1 cellular context compared by ENCODE assay signal in the genomic region with DNA sequence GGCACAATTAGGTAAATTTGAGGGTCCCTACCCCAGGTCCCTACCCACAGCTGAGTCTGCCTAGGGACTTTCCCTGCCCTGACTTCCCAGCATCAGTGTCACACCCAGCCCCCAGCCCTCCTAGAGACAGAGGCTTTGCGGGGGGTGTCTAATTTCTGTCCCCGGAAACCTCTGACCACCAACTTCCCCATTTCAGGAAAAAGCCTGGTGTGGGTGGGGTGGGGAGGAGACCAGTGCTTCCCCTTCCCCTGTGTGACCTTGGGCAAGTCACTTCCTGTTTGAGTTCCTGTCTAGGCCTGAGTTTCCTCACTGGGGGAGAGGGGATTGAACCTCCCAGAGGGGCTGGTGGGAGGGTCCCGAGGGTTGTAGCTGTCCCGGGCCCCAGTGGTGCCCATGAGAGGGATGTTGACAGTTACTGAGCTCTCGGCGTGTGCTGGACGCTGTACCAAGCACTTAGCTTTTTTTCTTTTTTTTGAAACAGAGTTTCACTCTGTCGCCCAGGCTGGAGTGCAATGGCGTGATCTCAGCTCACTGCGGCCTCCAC.
TF ChIP-seq lines count a peak whose summit lies in the region.

No MANE protein-coding gene starts in this region.

TF ChIP-seq in K562, 482 proteins besides CTCF, POLR2A, EP300 and RAD21 (continues in another document):
- TF ChIP-seq CREM (IDR thresholded peaks at IDR 0.05; ENCODE audit: low read depth) (peak; percentile 50), NFYB (IDR thresholded peaks at IDR 0.05; ENCODE audit: extremely low read depth, insufficient read length) (no peak), NR1H2 (CRISPR knock-in tag; IDR thresholded peaks at IDR 0.05) (no peak), ZBTB7A (IDR thresholded peaks at IDR 0.05; ENCODE audit: borderline replicate concordance, control insufficient read depth, low read depth, low read length) (peak; percentile 90), NEUROD1 (IDR thresholded peaks at IDR 0.05; ENCODE audit: borderline replicate concordance, low read depth, low read length, partially characterized antibody) (no peak), ZNF395 (CRISPR knock-in tag; IDR thresholded peaks at IDR 0.05) (0 out of 2 replicates have a peak, but pooled peaks have one; percentile 16), CBX8 (IDR thresholded peaks at IDR 0.05; ENCODE audit: borderline replicate concordance, extremely low read depth, low read depth, low read length, poor library complexity, severe bottlenecking) (no peak), NFATC3 (IDR thresholded peaks at IDR 0.05) (no peak), NR2C2 (CRISPR knock-in tag; IDR thresholded peaks at IDR 0.05) (no peak), NR2C2 (tag; IDR thresholded peaks at IDR 0.05) (peak; percentile 56), PCBP2 (IDR thresholded peaks at IDR 0.05; ENCODE audit: low read depth, low read length, poor library complexity, severe bottlenecking) (no peak), HDGF (IDR thresholded peaks at IDR 0.05) (no peak), NFIX (CRISPR knock-in tag; IDR thresholded peaks at IDR 0.05; ENCODE audit: low read depth) (no peak), NFIC (IDR thresholded peaks at IDR 0.05) (no peak), PURB (CRISPR knock-in tag; IDR thresholded peaks at IDR 0.05; ENCODE audit: low read depth) (no peak), HMG20A (CRISPR knock-in tag; conservative IDR thresholded peaks at IDR 0.05) (no peak), TAF1 (IDR thresholded peaks at IDR 0.05; ENCODE audit: control insufficient read depth, extremely low read depth, insufficient read depth, low read length, severe bottlenecking) (no peak), ATF7 (IDR thresholded peaks at IDR 0.05) (peak; percentile 53; the same call in 1 of the 2 replicates), EP400 (IDR thresholded peaks at IDR 0.05) (no peak; the same call in 1 of the 2 replicates), ZNF316 (IDR thresholded peaks at IDR 0.05) (peak; percentile 6; the same call in 1 of the 2 replicates), SRF (CRISPR knock-in tag; IDR thresholded peaks at IDR 0.05) (peak in 1 of 2 experiments; percentile 68; a peak in 1 of 4 replicates), FOXP1 (CRISPR knock-in tag; IDR thresholded peaks at IDR 0.05) (no peak), MAFF (IDR thresholded peaks at IDR 0.05; ENCODE audit: low read length) (no peak), SREBF2 (CRISPR knock-in tag; IDR thresholded peaks at IDR 0.05) (no peak), ARNT (IDR thresholded peaks at IDR 0.05) (no peak), DDX20 (tag; IDR thresholded peaks at IDR 0.05; ENCODE audit: low read depth) (no peak), ZSCAN32 (CRISPR knock-in tag; IDR thresholded peaks at IDR 0.05) (0 out of 2 replicates have a peak, but pooled peaks have one; percentile 15), CBX2 (IDR thresholded peaks at IDR 0.05; ENCODE audit: insufficient read depth, low read length, poor library complexity, severe bottlenecking) (no peak), ZNF384 (IDR thresholded peaks at IDR 0.05; ENCODE audit: low read depth, low read length) (no peak), ZC3H4 (CRISPR knock-in tag; IDR thresholded peaks at IDR 0.05; ENCODE audit: borderline replicate concordance) (no peak), ZNF780A (CRISPR knock-in tag; IDR thresholded peaks at IDR 0.05) (no peak), ZNF143 (CRISPR knock-in tag; IDR thresholded peaks at IDR 0.05) (no peak), MTA1 (IDR thresholded peaks at IDR 0.05; ENCODE audit: borderline replicate concordance) (peak; percentile 67; the same call in 1 of the 2 replicates), NRF1 (conservative IDR thresholded peaks at IDR 0.05 in 1 of 2, IDR thresholded peaks at IDR 0.05 in 1 of 2) (peak; percentile 26 to 37; a peak in 2 of 4 replicates), BMI1 (IDR thresholded peaks at IDR 0.05; ENCODE audit: low read length) (no peak), PTRF (tag; IDR thresholded peaks at IDR 0.05) (no peak), ZNF232 (CRISPR knock-in tag; IDR thresholded peaks at IDR 0.05) (no peak), ZNF785 (CRISPR knock-in tag; IDR thresholded peaks at IDR 0.05) (no peak), AFF4 (CRISPR knock-in tag; IDR thresholded peaks at IDR 0.05) (0 out of 2 replicates have a peak, but pooled peaks have one; percentile 39), ZNF134 (CRISPR knock-in tag; conservative IDR thresholded peaks at IDR 0.05) (no peak), ZNF175 (CRISPR knock-in tag; IDR thresholded peaks at IDR 0.05; ENCODE audit: low read depth) (no peak), SMAD2 (IDR thresholded peaks at IDR 0.05; ENCODE audit: low read depth, low read length) (no peak), DACH1 (IDR thresholded peaks at IDR 0.05; ENCODE audit: partially characterized antibody) (no peak), ZNF75A (CRISPR knock-in tag; IDR thresholded peaks at IDR 0.05) (no peak), CSDE1 (IDR thresholded peaks at IDR 0.05) (no peak), KLF1 (tag; IDR thresholded peaks at IDR 0.05) (no peak), ESRRA (IDR thresholded peaks at IDR 0.05; ENCODE audit: borderline replicate concordance, low read depth) (peak; percentile 99), ZNF197 (CRISPR knock-in tag; IDR thresholded peaks at IDR 0.05; ENCODE audit: low read depth) (no peak), FOSL1 (tag; conservative IDR thresholded peaks at IDR 0.05) (peak; percentile 36; the same call in 1 of the 2 replicates)
- TF ChIP-seq, protein P1, sequence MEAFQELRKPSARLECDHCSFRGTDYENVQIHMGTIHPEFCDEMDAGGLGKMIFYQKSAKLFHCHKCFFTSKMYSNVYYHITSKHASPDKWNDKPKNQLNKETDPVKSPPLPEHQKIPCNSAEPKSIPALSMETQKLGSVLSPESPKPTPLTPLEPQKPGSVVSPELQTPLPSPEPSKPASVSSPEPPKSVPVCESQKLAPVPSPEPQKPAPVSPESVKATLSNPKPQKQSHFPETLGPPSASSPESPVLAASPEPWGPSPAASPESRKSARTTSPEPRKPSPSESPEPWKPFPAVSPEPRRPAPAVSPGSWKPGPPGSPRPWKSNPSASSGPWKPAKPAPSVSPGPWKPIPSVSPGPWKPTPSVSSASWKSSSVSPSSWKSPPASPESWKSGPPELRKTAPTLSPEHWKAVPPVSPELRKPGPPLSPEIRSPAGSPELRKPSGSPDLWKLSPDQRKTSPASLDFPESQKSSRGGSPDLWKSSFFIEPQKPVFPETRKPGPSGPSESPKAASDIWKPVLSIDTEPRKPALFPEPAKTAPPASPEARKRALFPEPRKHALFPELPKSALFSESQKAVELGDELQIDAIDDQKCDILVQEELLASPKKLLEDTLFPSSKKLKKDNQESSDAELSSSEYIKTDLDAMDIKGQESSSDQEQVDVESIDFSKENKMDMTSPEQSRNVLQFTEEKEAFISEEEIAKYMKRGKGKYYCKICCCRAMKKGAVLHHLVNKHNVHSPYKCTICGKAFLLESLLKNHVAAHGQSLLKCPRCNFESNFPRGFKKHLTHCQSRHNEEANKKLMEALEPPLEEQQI (IDR thresholded peaks at IDR 0.05) = no peak
- TF ChIP-seq, protein P2, sequence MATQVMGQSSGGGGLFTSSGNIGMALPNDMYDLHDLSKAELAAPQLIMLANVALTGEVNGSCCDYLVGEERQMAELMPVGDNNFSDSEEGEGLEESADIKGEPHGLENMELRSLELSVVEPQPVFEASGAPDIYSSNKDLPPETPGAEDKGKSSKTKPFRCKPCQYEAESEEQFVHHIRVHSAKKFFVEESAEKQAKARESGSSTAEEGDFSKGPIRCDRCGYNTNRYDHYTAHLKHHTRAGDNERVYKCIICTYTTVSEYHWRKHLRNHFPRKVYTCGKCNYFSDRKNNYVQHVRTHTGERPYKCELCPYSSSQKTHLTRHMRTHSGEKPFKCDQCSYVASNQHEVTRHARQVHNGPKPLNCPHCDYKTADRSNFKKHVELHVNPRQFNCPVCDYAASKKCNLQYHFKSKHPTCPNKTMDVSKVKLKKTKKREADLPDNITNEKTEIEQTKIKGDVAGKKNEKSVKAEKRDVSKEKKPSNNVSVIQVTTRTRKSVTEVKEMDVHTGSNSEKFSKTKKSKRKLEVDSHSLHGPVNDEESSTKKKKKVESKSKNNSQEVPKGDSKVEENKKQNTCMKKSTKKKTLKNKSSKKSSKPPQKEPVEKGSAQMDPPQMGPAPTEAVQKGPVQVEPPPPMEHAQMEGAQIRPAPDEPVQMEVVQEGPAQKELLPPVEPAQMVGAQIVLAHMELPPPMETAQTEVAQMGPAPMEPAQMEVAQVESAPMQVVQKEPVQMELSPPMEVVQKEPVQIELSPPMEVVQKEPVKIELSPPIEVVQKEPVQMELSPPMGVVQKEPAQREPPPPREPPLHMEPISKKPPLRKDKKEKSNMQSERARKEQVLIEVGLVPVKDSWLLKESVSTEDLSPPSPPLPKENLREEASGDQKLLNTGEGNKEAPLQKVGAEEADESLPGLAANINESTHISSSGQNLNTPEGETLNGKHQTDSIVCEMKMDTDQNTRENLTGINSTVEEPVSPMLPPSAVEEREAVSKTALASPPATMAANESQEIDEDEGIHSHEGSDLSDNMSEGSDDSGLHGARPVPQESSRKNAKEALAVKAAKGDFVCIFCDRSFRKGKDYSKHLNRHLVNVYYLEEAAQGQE (CRISPR knock-in tag; IDR thresholded peaks at IDR 0.05; ENCODE audit: low read depth) = no peak
- TF ChIP-seq, protein P3, sequence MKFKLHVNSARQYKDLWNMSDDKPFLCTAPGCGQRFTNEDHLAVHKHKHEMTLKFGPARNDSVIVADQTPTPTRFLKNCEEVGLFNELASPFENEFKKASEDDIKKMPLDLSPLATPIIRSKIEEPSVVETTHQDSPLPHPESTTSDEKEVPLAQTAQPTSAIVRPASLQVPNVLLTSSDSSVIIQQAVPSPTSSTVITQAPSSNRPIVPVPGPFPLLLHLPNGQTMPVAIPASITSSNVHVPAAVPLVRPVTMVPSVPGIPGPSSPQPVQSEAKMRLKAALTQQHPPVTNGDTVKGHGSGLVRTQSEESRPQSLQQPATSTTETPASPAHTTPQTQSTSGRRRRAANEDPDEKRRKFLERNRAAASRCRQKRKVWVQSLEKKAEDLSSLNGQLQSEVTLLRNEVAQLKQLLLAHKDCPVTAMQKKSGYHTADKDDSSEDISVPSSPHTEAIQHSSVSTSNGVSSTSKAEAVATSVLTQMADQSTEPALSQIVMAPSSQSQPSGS (CRISPR knock-in tag; IDR thresholded peaks at IDR 0.05) = no peak
- TF ChIP-seq, protein P4, sequence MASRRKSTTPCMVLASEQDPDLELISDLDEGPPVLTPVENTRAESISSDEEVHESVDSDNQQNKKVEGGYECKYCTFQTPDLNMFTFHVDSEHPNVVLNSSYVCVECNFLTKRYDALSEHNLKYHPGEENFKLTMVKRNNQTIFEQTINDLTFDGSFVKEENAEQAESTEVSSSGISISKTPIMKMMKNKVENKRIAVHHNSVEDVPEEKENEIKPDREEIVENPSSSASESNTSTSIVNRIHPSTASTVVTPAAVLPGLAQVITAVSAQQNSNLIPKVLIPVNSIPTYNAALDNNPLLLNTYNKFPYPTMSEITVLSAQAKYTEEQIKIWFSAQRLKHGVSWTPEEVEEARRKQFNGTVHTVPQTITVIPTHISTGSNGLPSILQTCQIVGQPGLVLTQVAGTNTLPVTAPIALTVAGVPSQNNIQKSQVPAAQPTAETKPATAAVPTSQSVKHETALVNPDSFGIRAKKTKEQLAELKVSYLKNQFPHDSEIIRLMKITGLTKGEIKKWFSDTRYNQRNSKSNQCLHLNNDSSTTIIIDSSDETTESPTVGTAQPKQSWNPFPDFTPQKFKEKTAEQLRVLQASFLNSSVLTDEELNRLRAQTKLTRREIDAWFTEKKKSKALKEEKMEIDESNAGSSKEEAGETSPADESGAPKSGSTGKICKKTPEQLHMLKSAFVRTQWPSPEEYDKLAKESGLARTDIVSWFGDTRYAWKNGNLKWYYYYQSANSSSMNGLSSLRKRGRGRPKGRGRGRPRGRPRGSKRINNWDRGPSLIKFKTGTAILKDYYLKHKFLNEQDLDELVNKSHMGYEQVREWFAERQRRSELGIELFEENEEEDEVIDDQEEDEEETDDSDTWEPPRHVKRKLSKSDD (conservative IDR thresholded peaks at IDR 0.05; ENCODE audit: low read length) = no peak
- TF ChIP-seq, protein P5, sequence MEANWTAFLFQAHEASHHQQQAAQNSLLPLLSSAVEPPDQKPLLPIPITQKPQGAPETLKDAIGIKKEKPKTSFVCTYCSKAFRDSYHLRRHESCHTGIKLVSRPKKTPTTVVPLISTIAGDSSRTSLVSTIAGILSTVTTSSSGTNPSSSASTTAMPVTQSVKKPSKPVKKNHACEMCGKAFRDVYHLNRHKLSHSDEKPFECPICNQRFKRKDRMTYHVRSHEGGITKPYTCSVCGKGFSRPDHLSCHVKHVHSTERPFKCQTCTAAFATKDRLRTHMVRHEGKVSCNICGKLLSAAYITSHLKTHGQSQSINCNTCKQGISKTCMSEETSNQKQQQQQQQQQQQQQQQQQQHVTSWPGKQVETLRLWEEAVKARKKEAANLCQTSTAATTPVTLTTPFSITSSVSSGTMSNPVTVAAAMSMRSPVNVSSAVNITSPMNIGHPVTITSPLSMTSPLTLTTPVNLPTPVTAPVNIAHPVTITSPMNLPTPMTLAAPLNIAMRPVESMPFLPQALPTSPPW (CRISPR knock-in tag; IDR thresholded peaks at IDR 0.05) = peak; percentile 89
